In the genomic region with DNA sequence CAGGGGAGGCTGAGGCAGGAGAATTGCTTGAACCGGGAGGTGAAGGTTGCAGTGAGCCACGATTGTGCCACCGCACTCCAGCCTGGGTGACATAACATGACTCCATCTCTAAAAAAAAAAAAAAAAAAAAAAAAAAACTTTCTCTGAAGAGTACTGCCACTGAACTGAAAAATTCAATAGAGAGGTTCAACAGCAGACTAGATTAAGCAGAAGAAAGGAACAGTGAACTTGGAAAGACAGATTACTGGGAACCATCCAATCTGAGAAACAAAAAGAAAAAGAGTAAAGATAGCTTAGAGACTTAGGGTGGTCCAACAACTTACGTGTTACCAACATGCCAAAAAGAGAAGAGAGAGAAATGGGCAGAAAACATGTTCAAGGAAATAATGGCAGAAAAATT, we compare ENCODE assay signal across 31 cellular contexts.
DNase-seq lines count a peak whose midpoint lies in the region; ATAC-seq, FAIRE-seq and TF ChIP-seq lines count a peak whose summit lies in the region.
"Had no signal": no experiment of that assay in that cellular context is flagged by ENCODE, and none has a peak within 500 bp of the region (broad histone marks: within the 10 kb centered on the region; RNA-seq: fewer than 3 reads in every experiment).

No MANE protein-coding gene starts in this region.

- FAIRE-seq in HepG2 (lab: Jason Lieb, UNC) (no peak), K562 (lab: Jason Lieb, UNC) (no peak)
- FAIRE-seq: A204.1, A549, D721Med had no signal

- TF ChIP-seq EP300 in HepG2 (IDR thresholded peaks at IDR 0.05; ENCODE audit: low read depth in 2 of 2, low read length in 2 of 2) (no peak), HepG2 (CRISPR knock-in tag; IDR thresholded peaks at IDR 0.05; ENCODE audit: borderline replicate concordance) (no peak), K562 (IDR thresholded peaks at IDR 0.05; ENCODE audit: low read length) (no peak)

- H3K27me3 ChIP-seq in HepG2 (ENCODE audit: control insufficient read depth in 1 of 2, insufficient read depth in 2 of 2, low read length in 2 of 2) (no peaks in the 10 kb centered on the region), right lobe of liver (no peaks in the 10 kb centered on the region), K562 (ENCODE audit: control insufficient read depth in 2 of 2, insufficient read depth in 2 of 2, low read length in 2 of 2) (peaks cover 7 to 10% of the 10 kb centered on the region in 2 experiments; a peak in 4 of 5 replicates)
- H3K27me3 ChIP-seq: BE2C; BLaER1; BLaER1 treated with 17β-estradiol and CSF1 and Interleukin-3, amounts not matched to agents 10 nM and 100 nM had no signal

- H3K9ac ChIP-seq in HepG2 (ENCODE audit: insufficient read depth, low read depth, low read length), result no peak overlapping the region
- H3K9ac ChIP-seq in K562 (ENCODE audit: insufficient read depth in 1 of 2, low read depth in 2 of 2, low read length in 2 of 2), result no peak overlapping the region
- H3K9ac ChIP-seq: BLaER1; BLaER1 treated with 17β-estradiol and CSF1 and Interleukin-3, amounts not matched to agents 10 nM and 100 nM had no signal

- H3K9me3 ChIP-seq in HepG2 (ENCODE audit: low read length) (no peaks in the 10 kb centered on the region), right lobe of liver (no peaks in the 10 kb centered on the region), K562 (replicated peaks; ENCODE audit: control insufficient read depth, insufficient read depth, low read depth, low read length) (no peaks in the 10 kb centered on the region)
- H3K9me3 ChIP-seq: A549, BE2C, BLaER1, Caco-2 had no signal

- in situ Hi-C loops in HepG2 (cut with HindIII; ENCODE audit: extremely low pct_ligation_motif_present, low pct_unique_long_range_greater_than_20kb) (no loop called here), K562 (cut with MboI) (no loop called here)

- H3K4me2 ChIP-seq in HepG2 (ENCODE audit: low read depth, low read length), result no peak overlapping the region
- no peak overlapping the region for H3K4me2 ChIP-seq in K562 (ENCODE audit: insufficient read depth, low read length)
- H3K4me2 ChIP-seq: A549; BLaER1; BLaER1 treated with 17β-estradiol and CSF1 and Interleukin-3, amounts not matched to agents 10 nM and 100 nM had no signal

- no peaks in the 10 kb centered on the region for H3K36me3 ChIP-seq in HepG2 (replicated peaks in 1 of 2; ENCODE audit: control insufficient read depth in 1 of 2, insufficient read depth in 2 of 2, low read length in 2 of 2)
- H3K36me3 ChIP-seq in right lobe of liver, result no peaks in the 10 kb centered on the region
- no peaks in the 10 kb centered on the region for H3K36me3 ChIP-seq in K562 (ENCODE audit: control insufficient read depth, insufficient read depth, low read length)
- H3K36me3 ChIP-seq: BLaER1; BLaER1 treated with 17β-estradiol and CSF1 and Interleukin-3, amounts not matched to agents 10 nM and 100 nM had no signal

- TF ChIP-seq POLR2A in HepG2 (IDR thresholded peaks at IDR 0.05; ENCODE audit: insufficient read depth in 1 of 2, low read depth in 2 of 2, low read length in 2 of 2) (no peak), right lobe of liver (IDR thresholded peaks at IDR 0.05) (no peak), K562 (conservative IDR thresholded peaks at IDR 0.05) (no peak)

- BruUV-seq in HepG2 (replicated peaks; lab: Mats Ljungman, UMichigan) (no TSS peak), K562 (replicated peaks; lab: Mats Ljungman, UMichigan) (no TSS peak)

- no peaks in the 10 kb centered on the region for H3K9me1 ChIP-seq in K562 (ENCODE audit: control insufficient read depth, insufficient read depth, low read length)

- H3K27ac ChIP-seq in HepG2 (ENCODE audit: extremely low read length, insufficient read depth, low read length) (no peak overlapping the region), right lobe of liver (no peak overlapping the region), K562 (ENCODE audit: extremely low read depth, low read depth, low read length) (no peak overlapping the region)
- H3K27ac ChIP-seq: 22Rv1; BLaER1; BLaER1 treated with 17β-estradiol and CSF1 and Interleukin-3, amounts not matched to agents 10 nM and 100 nM; C4-2B had no signal

- no peaks in the 10 kb centered on the region for H3K79me2 ChIP-seq in HepG2 (ENCODE audit: insufficient read depth, low read length)
- H3K79me2 ChIP-seq in K562 (ENCODE audit: control insufficient read depth, insufficient read depth, low read length), result no peaks in the 10 kb centered on the region

- CTCF ChIA-PET in HepG2 (lab: Yijun Ruan, JAX; ENCODE audit: low intra/inter-chr PET ratio, low total read pairs) (no interaction called here), K562 (lab: Yijun Ruan, JAX; ENCODE audit: low intra/inter-chr PET ratio) (no interaction called here)

- intact Hi-C loops in HepG2 (cut with micrococcal nuclease; ENCODE audit: unreplicated experiment), result no loop called here
- intact Hi-C loops in right lobe of liver (cut with DNase I), result no loop called here
- intact Hi-C loops in K562 (cut with micrococcal nuclease), result no loop called here

- no peak overlapping the region for H3K4me3 ChIP-seq in HepG2 (replicated peaks in 1 of 3; ENCODE audit: insufficient read depth in 1 of 3, low read depth in 2 of 3, low read length in 3 of 3)
- H3K4me3 ChIP-seq in right lobe of liver, result no peak overlapping the region
- no peak overlapping the region for H3K4me3 ChIP-seq in K562
- H3K4me3 ChIP-seq: A549; BLaER1; BLaER1 treated with 17β-estradiol and CSF1 and Interleukin-3, amounts not matched to agents 10 nM and 100 nM had no signal

- H2AFZ ChIP-seq in HepG2 (ENCODE audit: low read length), result no peak overlapping the region
- no peak overlapping the region for H2AFZ ChIP-seq in K562 (ENCODE audit: low read depth, low read length)

- peaks cover 29% of the 10 kb centered on the region for H3K4me1 ChIP-seq in HepG2 (ENCODE audit: insufficient read depth, low read length)
- H3K4me1 ChIP-seq in right lobe of liver, result peaks cover 0 to 33% (median 6%) of the 10 kb centered on the region in 4 donors
- no peaks in the 10 kb centered on the region for H3K4me1 ChIP-seq in K562 (replicated peaks in 1 of 2; ENCODE audit: control insufficient read depth in 2 of 2, insufficient read depth in 2 of 2, low read length in 2 of 2)
- H3K4me1 ChIP-seq: BE2C, BLaER1 had no signal

- 97% methylated on average over 4 of the region's 4 CpGs for WGBS in HepG2 (ENCODE audit: low lambda C conversion rate)
- 82% methylated on average over 2 of the region's 4 CpGs for WGBS in right lobe of liver (ENCODE audit: insufficient coverage, low coverage, low lambda C conversion rate, missing lambda C conversion rate)
- 2% methylated on average over 4 of the region's 4 CpGs for WGBS in K562 (ENCODE audit: insufficient coverage, low coverage, missing lambda C conversion rate)

- POLR2A ChIA-PET in HepG2 (lab: Yijun Ruan, JAX), result no interaction called here
- POLR2A ChIA-PET in K562 (lab: Yijun Ruan, JAX), result interaction anchor here (1.3 kb wide), 1 partner anchor 14 kb away, joined by 3 read pairs; no protein-coding TSS in a partner anchor

- DNase-seq in HepG2 (ENCODE audit: low spot score) (no peak), right lobe of liver (no peak), K562 (ENCODE audit: extremely low read depth in 1 of 4, low spot score in 3 of 4) (no peak), SW 1271 (lab: John Stamatoyannopoulos, UW) (no peak)
- DNase-seq: 8988T; ACHN; AML-193; BE2C; C1 segment of cervical spinal cord; Caco-2; Calu3; CD4-positive, alpha-beta memory T cell; CD4-positive, alpha-beta T cell; CD4-positive, CD25-positive, alpha-beta regulatory T cell; CD8-positive, alpha-beta memory T cell; CD8-positive, alpha-beta T cell; COR-L47; DMS 273 treated with DMSO at 0.1 percent for 48 hours; DMS153; DMS53; DMS79; DMS79 treated with DMSO at 0.1 percent for 48 hours; DND-41; EL had no signal

- no peak for TF ChIP-seq CTCF in HepG2 (CRISPR knock-in tag; IDR thresholded peaks at IDR 0.05)
- TF ChIP-seq CTCF in right lobe of liver (IDR thresholded peaks at IDR 0.05), result no peak
- no peak for TF ChIP-seq CTCF in K562 (IDR thresholded peaks at IDR 0.05 in 2 of 3, conservative IDR thresholded peaks at IDR 0.05 in 1 of 3; ENCODE audit: insufficient read depth in 2 of 3, low read depth in 1 of 3, low read length in 3 of 3)

- ATAC-seq in HepG2 (no peak), right lobe of liver (no peak), K562 (no peak)
- ATAC-seq: A549; CD8-positive, alpha-beta T cell had no signal

- H4K20me1 ChIP-seq in HepG2 (ENCODE audit: insufficient read depth, low read length) (no peaks in the 10 kb centered on the region), K562 (replicated peaks; ENCODE audit: control insufficient read depth, insufficient read depth, low read length) (no peaks in the 10 kb centered on the region)
- H4K20me1 ChIP-seq: BLaER1; BLaER1 treated with 17β-estradiol and CSF1 and Interleukin-3, amounts not matched to agents 10 nM and 100 nM had no signal

- TF ChIP-seq RAD21 in HepG2 (CRISPR knock-in tag; IDR thresholded peaks at IDR 0.05) (no peak), K562 (CRISPR knock-in tag; conservative IDR thresholded peaks at IDR 0.05 in 1 of 2, IDR thresholded peaks at IDR 0.05 in 1 of 2) (no peak)

TF ChIP-seq in HepG2, 621 proteins besides CTCF, POLR2A, EP300 and RAD21:
- TF ChIP-seq DR1 (CRISPR knock-in tag; IDR thresholded peaks at IDR 0.05), result no peak
- TF ChIP-seq ZNF160 (CRISPR knock-in tag; IDR thresholded peaks at IDR 0.05), result peak; percentile 91; the same call in 1 of the 2 replicates

TF ChIP-seq in K562, 482 proteins besides CTCF, POLR2A, EP300 and RAD21:
- TF ChIP-seq ZNF384 (IDR thresholded peaks at IDR 0.05; ENCODE audit: low read depth, low read length) (peak; percentile 27; the same call in 1 of the 2 replicates), ZNF77 (CRISPR knock-in tag; IDR thresholded peaks at IDR 0.05) (no peak), RHOXF2B (CRISPR knock-in tag; conservative IDR thresholded peaks at IDR 0.05) (no peak), CBFA2T3 (IDR thresholded peaks at IDR 0.05) (no peak), MCM5 (IDR thresholded peaks at IDR 0.05; ENCODE audit: low read depth) (no peak)
TF ChIP-seq in K562: peak in this region for 1.
